8 cellular contexts compared by ENCODE assay signal in genomic region chrX:40012800-40013682, GRCh38.
A peak's percentile ranks its signal among the peaks of the same experiment; 100 is the strongest.
DNase-seq lines count a peak whose midpoint lies in the region; ATAC-seq and TF ChIP-seq lines count a peak whose summit lies in the region.

No MANE protein-coding gene starts in this region.

- peaks cover 57% of the 10 kb centered on the region for H3K27me3 ChIP-seq in DOHH2 (ENCODE audit: control insufficient read depth, low read length)
- no peaks in the 10 kb centered on the region for H3K27me3 ChIP-seq in MM.1S (replicated peaks; ENCODE audit: insufficient read depth, low read length)
- H3K27me3 ChIP-seq in effector memory CD4-positive, alpha-beta T cell (replicated peaks; ENCODE audit: control insufficient read depth, insufficient read depth, low read length, poor library complexity, severe bottlenecking): peaks cover 9% of the 10 kb centered on the region
- no peaks in the 10 kb centered on the region for H3K27me3 ChIP-seq in thyroid gland

- H3K4me1 ChIP-seq in DOHH2 (ENCODE audit: control insufficient read depth, low read length): peaks cover 22% of the 10 kb centered on the region
- H3K4me1 ChIP-seq in MM.1S (ENCODE audit: low read length): no peaks in the 10 kb centered on the region
- peaks cover 19% of the 10 kb centered on the region for H3K4me1 ChIP-seq in effector memory CD4-positive, alpha-beta T cell (ENCODE audit: control insufficient read depth, insufficient read depth, low read length, poor library complexity, severe bottlenecking)
- peaks cover 9 to 20% of the 10 kb centered on the region in 2 donors for H3K4me1 ChIP-seq in thyroid gland

- no peak overlapping the region for H3K27ac ChIP-seq in DOHH2 (ENCODE audit: low read depth, low read length)
- peak overlapping the region; percentile 95 for H3K27ac ChIP-seq in MM.1S (ENCODE audit: low read length)
- H3K27ac ChIP-seq in VCaP: peak overlapping the region; percentile 98
- H3K27ac ChIP-seq in effector memory CD4-positive, alpha-beta T cell (ENCODE audit: insufficient read depth, low read length, poor library complexity, severe bottlenecking): no peak overlapping the region
- peak overlapping the region; percentile 86 to 91 (median 87) for H3K27ac ChIP-seq in thyroid gland

- H3K36me3 ChIP-seq in DOHH2 (ENCODE audit: control insufficient read depth, low read length) (no peaks in the 10 kb centered on the region), MM.1S (replicated peaks; ENCODE audit: insufficient read depth, low read length) (no peaks in the 10 kb centered on the region), thyroid gland (no peaks in the 10 kb centered on the region)
- H3K36me3 ChIP-seq in effector memory CD4-positive, alpha-beta T cell (ENCODE audit: control insufficient read depth, insufficient read depth, low read length): no peaks in the 10 kb centered on the region

- intact Hi-C loops in thyroid gland (cut with DNase I): no loop called here

- peak; percentile 47 for ATAC-seq in GM21528 (IDR thresholded peaks at IDR 0.05; ENCODE audit: low FRiP score, unreplicated experiment)

- H4K20me1 ChIP-seq in DOHH2 (ENCODE audit: control insufficient read depth, insufficient read depth, low read depth, low read length) (no peaks in the 10 kb centered on the region), MM.1S (ENCODE audit: insufficient read depth, low read length) (no peaks in the 10 kb centered on the region)

- H3F3A ChIP-seq in DOHH2 (ENCODE audit: control insufficient read depth, insufficient read depth) (no peaks in the 10 kb centered on the region), MM.1S (ENCODE audit: insufficient read depth, low read length) (peaks cover 9% of the 10 kb centered on the region; the same call in 1 of the 2 replicates)

- H3K4me1 Mint-ChIP-seq in mesothelial cell of epicardium: peaks cover 32% of the 10 kb centered on the region

- no peaks in the 10 kb centered on the region for H3K36me3 Mint-ChIP-seq in mesothelial cell of epicardium

- peak overlapping the region; percentile 65 for H3K4me3 Mint-ChIP-seq in mesothelial cell of epicardium

- no peak for TF ChIP-seq POLR2A in thyroid gland (IDR thresholded peaks at IDR 0.05)

- WGBS in thyroid gland, 2 donors: 0% methylated on average over 3 of the region's 73 CpGs; no CpG with 5 or more reads in 1 of the 2 donors

- H3K27ac Mint-ChIP-seq in mesothelial cell of epicardium: peak overlapping the region; percentile 59

- peaks cover 8% of the 10 kb centered on the region for H3K9me3 Mint-ChIP-seq in mesothelial cell of epicardium

- H3K4me3 ChIP-seq in DOHH2 (ENCODE audit: low read length) (peak overlapping the region; percentile 68), MM.1S (ENCODE audit: low read length) (peak overlapping the region; percentile 67), thyroid gland (replicated peaks in 1 of 3) (peak overlapping the region in 2 of 3 donors; percentile 20 to 34)
- H3K4me3 ChIP-seq in effector memory CD4-positive, alpha-beta T cell (ENCODE audit: insufficient read depth, low read depth, low read length, poor library complexity, severe bottlenecking): peak overlapping the region; percentile 61

- H3K79me2 ChIP-seq in DOHH2 (ENCODE audit: control insufficient read depth, low read length): no peaks in the 10 kb centered on the region
- H3K79me2 ChIP-seq in MM.1S (ENCODE audit: low read length): no peaks in the 10 kb centered on the region

- H3K9me2 ChIP-seq in DOHH2 (replicated peaks; ENCODE audit: control insufficient read depth, low read length): no peaks in the 10 kb centered on the region
- no peaks in the 10 kb centered on the region for H3K9me2 ChIP-seq in MM.1S (replicated peaks; ENCODE audit: insufficient read depth, low read length)

- H3K27me3 Mint-ChIP-seq in mesothelial cell of epicardium (ENCODE audit: low read depth): peaks cover 18% of the 10 kb centered on the region

- H3K9ac ChIP-seq in MM.1S (ENCODE audit: low read length): peak overlapping the region; percentile 97

- H3K4me2 ChIP-seq in DOHH2 (ENCODE audit: low read length) (peak overlapping the region; percentile 80), MM.1S (ENCODE audit: low read depth, low read length) (peak overlapping the region; percentile 89)

- DNase-seq in MM.1S (peak; percentile 80), mesothelial cell of epicardium (ENCODE audit: low spot score in 2 of 2, unreplicated experiment in 2 of 2) (no peak), thyroid gland (peak; percentile 47 to 56), kidney glomerular epithelial cell (lab: John Stamatoyannopoulos, UW) (no peak)
- peak in 1 of 3 donors; percentile 10 for DNase-seq in effector memory CD4-positive, alpha-beta T cell

- H3K9me3 ChIP-seq in DOHH2 (ENCODE audit: control insufficient read depth, insufficient read depth, low read length) (no peaks in the 10 kb centered on the region), MM.1S (replicated peaks; ENCODE audit: insufficient read depth, low read length) (no peaks in the 10 kb centered on the region), thyroid gland (no peaks in the 10 kb centered on the region)
- no peaks in the 10 kb centered on the region for H3K9me3 ChIP-seq in effector memory CD4-positive, alpha-beta T cell (ENCODE audit: control insufficient read depth, low read length)

- peak overlapping the region; percentile 35; the same call in 1 of the 2 replicates for H2AFZ ChIP-seq in MM.1S (ENCODE audit: low read length)

- no peak for TF ChIP-seq CTCF in DOHH2 (IDR thresholded peaks at IDR 0.05; ENCODE audit: low read depth, low read length, poor library complexity, severe bottlenecking)
- TF ChIP-seq CTCF in MM.1S (IDR thresholded peaks at IDR 0.05; ENCODE audit: low read length): no peak
- TF ChIP-seq CTCF in VCaP (conservative IDR thresholded peaks at IDR 0.05): no peak
- TF ChIP-seq CTCF in mesothelial cell of epicardium (IDR thresholded peaks at IDR 0.05; ENCODE audit: unreplicated experiment): no peak
- no peak for TF ChIP-seq CTCF in thyroid gland (IDR thresholded peaks at IDR 0.05)

Comparison
In these comparisons a context has a peak if more than half of its experiments do, and no peak if none do; other contexts are left out.
1. H3K27ac ChIP-seq: peak in MM.1S (single experiment), VCaP (single experiment) and thyroid gland (3 of 3); none in DOHH2 (single experiment) and effector memory CD4-positive, alpha-beta T cell (single experiment).
2. DNase-seq: peak in MM.1S (single experiment) and thyroid gland (2 of 2); none in mesothelial cell of epicardium (0 of 2) and kidney glomerular epithelial cell (single experiment).
3. Peak in every context shown above with its lines, with median percentiles within 50 percentile points of each other: H3K4me3 ChIP-seq.